In genomic region chr18:46296656-46297055, GRCh38 we compare ENCODE assay signal across 14 cellular contexts.
"Had no signal": no experiment of that assay in that cellular context is flagged by ENCODE, and none has a peak within 500 bp of the region (broad histone marks: within the 10 kb centered on the region; RNA-seq: fewer than 3 reads in every experiment).

No MANE protein-coding gene starts in this region.

- H3K4me1 Mint-ChIP-seq: naive B cell had no signal

- DNase-seq: colonic mucosa; dermis blood vessel endothelial cell; foreskin melanocyte; head of caudate nucleus; left colon; left ventricle myocardium superior; mesenchymal stem cell; naive B cell; ovary; right cardiac atrium; small intestine; stimulated activated CD4-positive, alpha-beta T cell treated with anti-CD3 and anti-CD28 coated beads, Interleukin-12 subunit alpha, Interleukin-12 subunit beta, amount 100 ng/mL, for 4 hours; stimulated activated naive CD4-positive, alpha-beta T cell treated with Interleukin-2 at 50 U/mL for 16 hours; trophoblast cell had no signal

- H3K4me3 Mint-ChIP-seq: naive B cell had no signal

- H3K9me3 Mint-ChIP-seq: naive B cell had no signal

- H3K36me3 Mint-ChIP-seq: naive B cell had no signal

- ATAC-seq: left colon, left ventricle myocardium superior, right cardiac atrium had no signal
